In the genomic region with DNA sequence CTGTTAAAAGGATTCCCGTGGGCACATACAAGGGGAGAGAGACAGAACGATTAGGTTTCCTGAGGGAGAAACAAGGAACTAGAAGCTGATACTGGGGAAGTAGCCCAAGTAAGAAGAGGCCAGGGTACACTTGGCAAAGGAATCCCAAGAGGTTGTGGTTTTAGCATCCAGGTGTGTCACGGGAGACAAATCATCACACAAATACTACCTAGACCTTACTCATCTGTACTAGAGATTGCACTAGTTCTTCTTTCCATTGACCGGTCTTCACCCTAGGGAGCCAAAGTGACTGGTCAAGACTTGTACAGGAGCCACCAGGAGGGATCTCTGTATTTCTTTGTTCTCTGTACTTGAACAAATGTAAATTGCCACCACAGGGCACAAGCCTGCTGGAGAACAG, we compare ENCODE assay signal across 25 cellular contexts. TPM values are rescaled to one million over a fixed set of nuclear protein-coding genes. Genes with fewer than 3 reads are reported as not detected.
"Had no signal": no experiment of that assay in that cellular context is flagged by ENCODE, and none has a peak within 500 bp of the region (broad histone marks: within the 10 kb centered on the region; RNA-seq: fewer than 3 reads in every experiment).

No MANE protein-coding gene starts in this region.

- ATAC-seq: heart right ventricle; lower lobe of right lung; naive thymus-derived CD4-positive, alpha-beta T cell; stimulated activated naive B cell treated with anti-CD40 and anti-IgM and Interleukin-4, amounts not matched to agents 10 μg/mL and 1 μg/mL and 100 μg/mL, for 72 hours had no signal

- H3K9me3 Mint-ChIP-seq: activated B cell treated with CpG ODN at 0.5 μM for 24 hours; activated CD4-positive, alpha-beta memory T cell treated with anti-CD3 and anti-CD28 coated beads, Interleukin-2, amount 10 ng/mL, durations not matched to agents 7 days and 5 days; stimulated activated naive B cell treated with anti-CD40 and anti-IgM and Interleukin-4, amounts not matched to agents 10 μg/mL and 1 μg/mL and 100 μg/mL, for 72 hours had no signal

- H3K4me3 ChIP-seq: heart right ventricle, lower lobe of right lung, sigmoid colon, smooth muscle cell, uterus had no signal

- H3K27ac ChIP-seq: heart right ventricle, lower lobe of right lung, sigmoid colon, uterus had no signal

- H3K36me3 Mint-ChIP-seq: naive thymus-derived CD4-positive, alpha-beta T cell; stimulated activated naive B cell treated with anti-CD40 and anti-IgM and Interleukin-4, amounts not matched to agents 10 μg/mL and 1 μg/mL and 100 μg/mL, for 72 hours had no signal

- H3K27ac Mint-ChIP-seq: activated B cell treated with CpG ODN at 0.5 μM for 24 hours; activated CD4-positive, alpha-beta memory T cell treated with anti-CD3 and anti-CD28 coated beads, Interleukin-2, amount 10 ng/mL, durations not matched to agents 7 days and 5 days; activated naive CD8-positive, alpha-beta T cell; endodermal cell; progenitor cell of endocrine pancreas; stimulated activated naive B cell treated with anti-CD40 and anti-IgM and Interleukin-4, amounts not matched to agents 10 μg/mL and 1 μg/mL and 100 μg/mL, for 72 hours had no signal

- H3K36me3 ChIP-seq: heart right ventricle, lower lobe of right lung, sigmoid colon, uterus had no signal

- H3K4me2 ChIP-seq: smooth muscle cell had no signal

- H3K27me3 ChIP-seq: heart right ventricle, sigmoid colon, uterus had no signal

- H3K9me3 ChIP-seq: heart right ventricle, lower lobe of right lung, sigmoid colon, uterus had no signal

- H3K27me3 Mint-ChIP-seq: activated B cell treated with CpG ODN at 0.5 μM for 24 hours; activated CD4-positive, alpha-beta memory T cell treated with anti-CD3 and anti-CD28 coated beads, Interleukin-2, amount 10 ng/mL, durations not matched to agents 7 days and 5 days; activated naive CD8-positive, alpha-beta T cell; naive thymus-derived CD4-positive, alpha-beta T cell; progenitor cell of endocrine pancreas; stimulated activated naive B cell treated with anti-CD40 and anti-IgM and Interleukin-4, amounts not matched to agents 10 μg/mL and 1 μg/mL and 100 μg/mL, for 72 hours had no signal

- DNase-seq: activated B cell treated with CpG ODN at 0.5 μM for 24 hours; activated CD4-positive, alpha-beta memory T cell treated with anti-CD3 and anti-CD28 coated beads, Interleukin-2, amount 10 ng/mL, durations not matched to agents 7 days and 5 days; activated CD4-positive, alpha-beta T cell treated with anti-CD3 and anti-CD28 coated beads for 48 hours; activated gamma-delta T cell treated with Interleukin-2 at 50 U/mL for 16 hours; amniotic stem cell; cerebellar nuclear complex; cortex of kidney; endodermal cell; heart right ventricle; islet precursor cell; lower lobe of right lung; naive thymus-derived CD4-positive, alpha-beta T cell; occipital lobe; retina; sigmoid colon; stimulated activated CD4-positive, alpha-beta T cell treated with anti-CD3 and anti-CD28 coated beads, Interleukin-15, amount 100 ng/mL, for 24 hours; stimulated activated naive B cell treated with anti-CD40 and anti-IgM and Interleukin-4, amounts not matched to agents 10 μg/mL and 1 μg/mL and 100 μg/mL, for 72 hours; T1000; trophoblast cell; uterus had no signal

- H3K4me3 Mint-ChIP-seq: activated B cell treated with CpG ODN at 0.5 μM for 24 hours; activated CD4-positive, alpha-beta memory T cell treated with anti-CD3 and anti-CD28 coated beads, Interleukin-2, amount 10 ng/mL, durations not matched to agents 7 days and 5 days; activated naive CD8-positive, alpha-beta T cell; endodermal cell; naive thymus-derived CD4-positive, alpha-beta T cell; neural crest cell; stimulated activated naive B cell treated with anti-CD40 and anti-IgM and Interleukin-4, amounts not matched to agents 10 μg/mL and 1 μg/mL and 100 μg/mL, for 72 hours had no signal

- H3K4me1 ChIP-seq: uterus had no signal

RNA-seq across cellular contexts. Expression of a gene that starts 14.2 kb away (rescaled TPM):
- total RNA-seq: fibroblast of villous mesenchyme had no signal
